In the genomic region with DNA sequence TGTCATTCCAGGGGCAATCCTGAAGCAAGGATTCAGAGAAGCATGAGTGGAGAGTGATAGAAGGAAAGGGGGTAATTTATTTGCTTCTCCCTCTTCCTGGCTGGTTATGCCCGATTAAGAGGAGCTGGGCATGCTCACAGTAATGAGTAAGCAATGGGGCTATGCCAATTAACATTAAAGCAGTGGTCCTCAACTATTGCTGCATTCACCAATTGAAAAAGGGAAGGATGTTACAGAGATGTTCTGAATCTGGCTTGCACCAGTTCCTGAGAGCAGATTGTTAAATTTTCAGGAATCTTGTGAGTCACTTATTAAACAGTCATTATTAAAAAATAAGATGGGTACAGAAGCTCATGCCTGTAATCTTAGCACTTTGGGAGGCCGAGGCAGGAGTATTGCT, we compare ENCODE assay signal across 25 cellular contexts.
"Had no signal": no experiment of that assay in that cellular context is flagged by ENCODE, and none has a peak within 500 bp of the region (broad histone marks: within the 10 kb centered on the region; RNA-seq: fewer than 3 reads in every experiment).

No MANE protein-coding gene starts in this region.

- DNase-seq: activated CD4-positive, alpha-beta T cell treated with anti-CD3 and anti-CD28 coated beads for 36 hours; activated CD4-positive, alpha-beta T cell treated with anti-CD3 and anti-CD28 coated beads, Interleukin-2, amount 50 U/mL, for 4 hours; activated CD8-positive, alpha-beta memory T cell treated with anti-CD3 and anti-CD28 coated beads, Interleukin-2, amount 50 U/mL, for 48 hours; activated naive CD4-positive, alpha-beta T cell treated with Interleukin-2 at 50 U/mL for 16 hours; activated naive CD8-positive, alpha-beta T cell treated with anti-CD3 and anti-CD28 coated beads for 36 hours; activated T-cell treated with anti-CD3 and anti-CD28 coated beads, Interleukin-2, amount 50 U/mL, for 4 hours; colonic mucosa; endodermal cell; foreskin melanocyte; glutamatergic neuron; hippocampal formation; islet precursor cell; left cardiac atrium; ovary; stimulated activated CD4-positive, alpha-beta T cell treated with anti-CD3 and anti-CD28 coated beads, Interleukin-4, amount 100 ng/mL, for 24 hours; stimulated activated naive CD4-positive, alpha-beta T cell treated with Interleukin-2 at 50 U/mL for 16 hours had no signal

- H3K36me3 Mint-ChIP-seq: activated naive CD8-positive, alpha-beta T cell treated with anti-CD3 and anti-CD28 coated beads for 36 hours; natural killer cell treated with Interleukin-12 subunit alpha and Interleukin-12 subunit beta and Interleukin-15 and Interleukin-18, amount 100 ng/mL, for 72 hours; type B pancreatic cell; WTC11 had no signal

- H3K27ac Mint-ChIP-seq: activated CD4-positive, alpha-beta T cell treated with anti-CD3 and anti-CD28 coated beads for 36 hours; activated naive CD8-positive, alpha-beta T cell treated with anti-CD3 and anti-CD28 coated beads for 36 hours; activated T-helper 2 cell treated with anti-CD3 and anti-CD28 coated beads, Interferon-gamma antibody, Interleukin-2, Interleukin-4, amounts not matched to agents 10 μg/mL and 5 μg/mL and 100 μg/mL, durations not matched to agents 14 hours and 24 hours and 36 hours; endodermal cell; natural killer cell treated with Interleukin-12 subunit alpha and Interleukin-12 subunit beta and Interleukin-15 and Interleukin-18, amount 100 ng/mL, for 72 hours; T-helper 2 cell treated with Interferon-gamma antibody and Interleukin-4, amounts not matched to agents 5 μg/mL and 100 μg/mL, for 36 hours; type B pancreatic cell; WTC11 had no signal

- H3K36me3 ChIP-seq: colonic mucosa, ovary, prostate gland, thoracic aorta, vagina had no signal

- H3K4me3 Mint-ChIP-seq: activated CD4-positive, alpha-beta T cell treated with anti-CD3 and anti-CD28 coated beads for 36 hours; activated naive CD8-positive, alpha-beta T cell treated with anti-CD3 and anti-CD28 coated beads for 36 hours; activated T-cell treated with anti-CD3 and anti-CD28 coated beads, Interleukin-2, amount 50 U/mL, for 4 hours; endodermal cell; natural killer cell treated with Interleukin-12 subunit alpha and Interleukin-12 subunit beta and Interleukin-15 and Interleukin-18, amount 100 ng/mL, for 72 hours; T-helper 2 cell treated with Interferon-gamma antibody and Interleukin-4, amounts not matched to agents 5 μg/mL and 100 μg/mL, for 36 hours; type B pancreatic cell; WTC11 had no signal

- H3K27me3 Mint-ChIP-seq: activated CD4-positive, alpha-beta T cell treated with anti-CD3 and anti-CD28 coated beads for 36 hours; activated naive CD8-positive, alpha-beta T cell treated with anti-CD3 and anti-CD28 coated beads for 36 hours; type B pancreatic cell had no signal

- H3K4me1 Mint-ChIP-seq: activated CD4-positive, alpha-beta T cell treated with anti-CD3 and anti-CD28 coated beads for 36 hours; activated naive CD8-positive, alpha-beta T cell treated with anti-CD3 and anti-CD28 coated beads for 36 hours; endodermal cell; WTC11 had no signal

- H3K9me3 ChIP-seq: colonic mucosa, ovary, prostate gland, thoracic aorta, vagina had no signal

- ATAC-seq: activated CD4-positive, alpha-beta T cell treated with anti-CD3 and anti-CD28 coated beads for 36 hours; activated T-cell treated with anti-CD3 and anti-CD28 coated beads, Interleukin-2, amount 50 U/mL, for 4 hours; left cardiac atrium; natural killer cell treated with Interleukin-12 subunit alpha and Interleukin-12 subunit beta and Interleukin-15 and Interleukin-18, amount 100 ng/mL, for 72 hours; WTC11 had no signal

- H3K4me3 ChIP-seq: colonic mucosa, ovary, prostate gland, thoracic aorta, vagina had no signal

- H3K4me1 ChIP-seq: colonic mucosa, prostate gland, vagina had no signal

- H3K27ac ChIP-seq: colonic mucosa, epithelial cell of prostate, ovary, prostate gland, thoracic aorta, vagina had no signal

- H3K27me3 ChIP-seq: colonic mucosa, ovary, vagina had no signal
